16 cellular contexts compared by ENCODE assay signal in genomic region chr3:134103470-134103869, GRCh38.
DNase-seq lines count a peak whose midpoint lies in the region; ATAC-seq and TF ChIP-seq lines count a peak whose summit lies in the region.
"Had no signal": no experiment of that assay in that cellular context is flagged by ENCODE, and none has a peak within 500 bp of the region (broad histone marks: within the 10 kb centered on the region; RNA-seq: fewer than 3 reads in every experiment).

No MANE protein-coding gene starts in this region.

- H3K27me3 Mint-ChIP-seq in endodermal cell (ENCODE audit: insufficient read depth): peaks cover 10% of the 10 kb centered on the region

- H2BK12ac ChIP-seq in trophoblast cell (ENCODE audit: low read length): no peak overlapping the region

- no peaks in the 10 kb centered on the region for H3K4me1 Mint-ChIP-seq in endodermal cell
- H3K4me1 Mint-ChIP-seq: CD4-positive, alpha-beta memory T cell had no signal

- no peak for ATAC-seq in HG03280 (IDR thresholded peaks at IDR 0.05; ENCODE audit: unreplicated experiment)

- H2BK5ac ChIP-seq in trophoblast cell (ENCODE audit: low read depth, low read length, poor library complexity): no peak overlapping the region

- H3K18ac ChIP-seq in trophoblast cell (ENCODE audit: low read length): no peak overlapping the region

- peaks cover 2% of the 10 kb centered on the region for H3K79me1 ChIP-seq in trophoblast cell (ENCODE audit: low read length)

- H2AFZ ChIP-seq in OCI-LY3 (ENCODE audit: low read depth, low read length) (no peak overlapping the region), trophoblast cell (ENCODE audit: insufficient read depth, low read length, poor library complexity) (no peak overlapping the region)

- no peak overlapping the region for H2BK120ac ChIP-seq in trophoblast cell (ENCODE audit: insufficient read depth, low read length, poor library complexity)

- no peak overlapping the region for H4K91ac ChIP-seq in trophoblast cell (ENCODE audit: low read depth, low read length)

- H3K27ac ChIP-seq in OCI-LY3 (ENCODE audit: low read length): no peak overlapping the region
- H3K27ac ChIP-seq in trophoblast cell (ENCODE audit: low read depth, low read length): no peak overlapping the region
- no peak overlapping the region for H3K27ac ChIP-seq in endodermal cell (ENCODE audit: low read depth, low read length)
- H3K27ac ChIP-seq: BLaER1, KMS-11 had no signal

- in situ Hi-C loops in HAP-1 (cut with MboI; ENCODE audit: low sequenced_read_pairs): no loop called here

- H3K27me3 ChIP-seq in OCI-LY3 (ENCODE audit: low read depth, low read length) (no peaks in the 10 kb centered on the region), trophoblast cell (ENCODE audit: insufficient read depth, low read length) (no peaks in the 10 kb centered on the region), endodermal cell (ENCODE audit: control insufficient read depth, insufficient read depth, low read length, poor library complexity, severe bottlenecking) (no peaks in the 10 kb centered on the region), HAP-1 (ENCODE audit: low read depth) (no peaks in the 10 kb centered on the region)
- H3K27me3 ChIP-seq: BLaER1 had no signal

- H2AK5ac ChIP-seq in trophoblast cell (ENCODE audit: low read length): no peak overlapping the region

- H3K36me3 ChIP-seq in OCI-LY3 (replicated peaks; ENCODE audit: low read depth, low read length) (peaks cover 5% of the 10 kb centered on the region), trophoblast cell (ENCODE audit: control insufficient read depth in 1 of 2, insufficient read depth in 2 of 2, low read length in 2 of 2) (peaks cover 0 to 7% of the 10 kb centered on the region in 2 experiments), endodermal cell (ENCODE audit: control insufficient read depth, insufficient read depth, low read length) (no peaks in the 10 kb centered on the region), HAP-1 (replicated peaks) (no peaks in the 10 kb centered on the region)
- H3K36me3 ChIP-seq: BLaER1 had no signal

- no peak overlapping the region for H3K4me3 ChIP-seq in OCI-LY3 (ENCODE audit: low read length)
- H3K4me3 ChIP-seq in trophoblast cell (ENCODE audit: low read depth, low read length): no peak overlapping the region
- H3K4me3 ChIP-seq in endodermal cell (ENCODE audit: low read length): no peak overlapping the region
- no peak overlapping the region for H3K4me3 ChIP-seq in HAP-1
- H3K4me3 ChIP-seq: BLaER1 had no signal

- no CpG with 5 or more reads among the region's 1 CpG for WGBS in trophoblast cell (ENCODE audit: extremely low coverage, insufficient coverage, insufficient read length)
- 89 to 97% methylated on average over 1 of the region's 1 CpG for WGBS in endodermal cell (ENCODE audit: insufficient coverage in 1 of 2, insufficient read length in 1 of 2), 2 experiments

- no peak overlapping the region for H3K27ac Mint-ChIP-seq in endodermal cell
- H3K27ac Mint-ChIP-seq: CD14-positive monocyte; CD4-positive, alpha-beta memory T cell; H9 had no signal

- H3K9ac ChIP-seq in OCI-LY3 (ENCODE audit: low read length) (no peak overlapping the region), trophoblast cell (ENCODE audit: low read length) (no peak overlapping the region), endodermal cell (ENCODE audit: extremely low read depth, low read length, poor library complexity, severe bottlenecking) (no peak overlapping the region)
- H3K9ac ChIP-seq: BLaER1, KMS-11 had no signal

- no peak overlapping the region for H3K14ac ChIP-seq in trophoblast cell (ENCODE audit: low read length)

- no peak overlapping the region for H4K8ac ChIP-seq in trophoblast cell (ENCODE audit: low read depth, low read length)

- DNase-seq in EL (peak; percentile 26), fibroblast of gingiva (ENCODE audit: low read depth) (peak; percentile 46), trophoblast cell (peak; percentile 61 to 97), endodermal cell (no peak), erythroblast (lab: John Stamatoyannopoulos, UW) (no peak), HAP-1 (ENCODE audit: low spot score in 2 of 2) (no peak)
- DNase-seq: ACHN; CD4-positive, alpha-beta memory T cell; DMS153; DMS79; H9 had no signal

- TF ChIP-seq CTCF in OCI-LY3 (IDR thresholded peaks at IDR 0.05; ENCODE audit: low read depth, low read length): no peak
- TF ChIP-seq CTCF in endodermal cell (conservative IDR thresholded peaks at IDR 0.05): no peak

- H3K4me2 ChIP-seq in OCI-LY3 (ENCODE audit: low read length) (peak overlapping the region; percentile 59; the same call in 1 of the 2 replicates), trophoblast cell (ENCODE audit: low read length) (no peak overlapping the region)
- H3K4me2 ChIP-seq: BLaER1, KMS-11 had no signal

- no peak for TF ChIP-seq POLR2A in erythroblast (IDR thresholded peaks at IDR 0.05; ENCODE audit: low read length)

- H3K9me3 ChIP-seq in OCI-LY3 (ENCODE audit: insufficient read depth, low read length): peaks cover 5% of the 10 kb centered on the region
- peaks cover 12% of the 10 kb centered on the region for H3K9me3 ChIP-seq in trophoblast cell (ENCODE audit: insufficient read depth, low read depth, low read length)
- peaks cover 23% of the 10 kb centered on the region for H3K9me3 ChIP-seq in endodermal cell (ENCODE audit: control insufficient read depth, low read length)
- no peaks in the 10 kb centered on the region for H3K9me3 ChIP-seq in HAP-1

- H3K4ac ChIP-seq in trophoblast cell (ENCODE audit: low read depth, low read length): no peak overlapping the region

- H3K4me3 Mint-ChIP-seq in endodermal cell: no peak overlapping the region
- H3K4me3 Mint-ChIP-seq: CD14-positive monocyte, H9 had no signal

- H3K36me3 Mint-ChIP-seq in endodermal cell (ENCODE audit: low read depth): no peaks in the 10 kb centered on the region
- H3K36me3 Mint-ChIP-seq: CD14-positive monocyte had no signal

- peaks cover 53% of the 10 kb centered on the region for H3K9me3 Mint-ChIP-seq in endodermal cell

- H3K4me1 ChIP-seq in OCI-LY3 (ENCODE audit: low read length): peaks cover 32% of the 10 kb centered on the region
- H3K4me1 ChIP-seq in trophoblast cell (ENCODE audit: control insufficient read depth in 1 of 2, insufficient read depth in 2 of 2, low read length in 2 of 2): peaks cover 2 to 4% of the 10 kb centered on the region in 2 experiments
- no peaks in the 10 kb centered on the region for H3K4me1 ChIP-seq in endodermal cell (ENCODE audit: control insufficient read depth, insufficient read depth, low read length)
- H3K4me1 ChIP-seq in HAP-1: no peaks in the 10 kb centered on the region
- H3K4me1 ChIP-seq: BLaER1 had no signal

- no peak overlapping the region for H4K12ac ChIP-seq in trophoblast cell (ENCODE audit: low read depth, low read length)

- no peaks in the 10 kb centered on the region for H4K20me1 ChIP-seq in OCI-LY3 (ENCODE audit: insufficient read depth, low read length)
- H4K20me1 ChIP-seq: BLaER1 had no signal

- H3K23ac ChIP-seq in trophoblast cell (ENCODE audit: low read length): no peak overlapping the region

- H3K79me2 ChIP-seq in OCI-LY3 (ENCODE audit: low read length) (no peaks in the 10 kb centered on the region), trophoblast cell (ENCODE audit: control insufficient read depth, insufficient read depth, low read length, poor library complexity) (no peaks in the 10 kb centered on the region)

Comparison
In these comparisons a context has a peak if more than half of its experiments do, and no peak if none do; other contexts are left out.
1. DNase-seq: peak in EL (single experiment), fibroblast of gingiva (single experiment) and trophoblast cell (2 of 2); none in endodermal cell (single experiment), erythroblast (0 of 2) and HAP-1 (0 of 2).